Comparison of ENCODE assay signal across 10 cellular contexts in the genomic region with DNA sequence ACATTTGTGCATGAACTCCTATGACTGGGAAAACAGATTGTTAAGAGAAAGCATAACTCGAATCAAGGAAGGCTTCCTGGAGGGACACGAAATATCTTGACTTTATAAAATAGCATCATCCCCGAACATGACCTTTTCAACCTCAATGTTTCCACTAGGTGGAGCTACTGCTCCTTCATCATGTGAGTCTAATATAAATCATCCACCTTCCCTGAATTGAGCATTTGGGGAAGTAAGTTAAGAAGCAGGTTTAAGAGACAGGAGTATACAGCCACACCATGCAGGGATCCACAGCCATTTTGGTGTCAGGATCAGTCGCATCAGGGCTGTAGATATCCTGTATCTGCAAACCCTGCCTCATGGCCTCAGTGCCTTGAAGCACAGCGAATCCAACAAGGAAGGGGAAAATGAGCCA. TPM values are rescaled to one million over a fixed set of nuclear protein-coding genes. Genes with fewer than 3 reads are reported as not detected.
DNase-seq lines count a peak whose midpoint lies in the region; ATAC-seq, FAIRE-seq and TF ChIP-seq lines count a peak whose summit lies in the region.
"Not testable (repeated sequence)": the region's sequence is repeated elsewhere in the genome, so short reads cannot be mapped to it uniquely, and the experiment has no call there.
"Had no signal": no experiment of that assay in that cellular context is flagged by ENCODE, and none has a peak within 500 bp of the region (broad histone marks: within the 10 kb centered on the region; RNA-seq: fewer than 3 reads in every experiment).

No MANE protein-coding gene starts in this region.

- DNase-seq in ELR (ENCODE audit: low read depth) (peak; percentile 40), Peyer's patch (peak in 1 of 3 donors; percentile 39), activated gamma-delta T cell treated with Interleukin-2 at 50 U/mL for 16 hours (peak; percentile 20)
- DNase-seq in LNCaP clone FGC (ENCODE audit: low read depth); kidney; osteocyte (ENCODE audit: extremely low spot score, unreplicated experiment): not testable (repeated sequence)
- peak; percentile 28 to 39 (median 33) for DNase-seq in effector memory CD8-positive, alpha-beta T cell

- not testable (repeated sequence) for H3K4me3 ChIP-seq in LNCaP clone FGC (ENCODE audit: low read depth, low read length); Peyer's patch; kidney (ENCODE audit: low read length in 2 of 2)

- H3K4me3 Mint-ChIP-seq in effector memory CD8-positive, alpha-beta T cell; osteocyte (ENCODE audit: unreplicated experiment): not testable (repeated sequence)

- H3K36me3 Mint-ChIP-seq in effector memory CD8-positive, alpha-beta T cell (ENCODE audit: insufficient read depth); osteocyte (ENCODE audit: unreplicated experiment): not testable (repeated sequence)

- intact Hi-C loops in kidney (cut with DNase I), result not testable (repeated sequence)

- not testable (repeated sequence) for H3K27ac ChIP-seq in Peyer's patch; kidney (ENCODE audit: low read depth in 2 of 2, low read length in 2 of 2)

- H3K36me3 ChIP-seq in Peyer's patch; kidney (ENCODE audit: control insufficient read depth in 1 of 2, insufficient read depth in 2 of 2, low read length in 2 of 2): not testable (repeated sequence)

- H3K4me1 Mint-ChIP-seq in effector memory CD8-positive, alpha-beta T cell (ENCODE audit: low read depth in 2 of 2); osteocyte (ENCODE audit: unreplicated experiment): not testable (repeated sequence)

- H3K27me3 ChIP-seq in Peyer's patch, result not testable (repeated sequence)

- H3K27ac Mint-ChIP-seq in effector memory CD8-positive, alpha-beta T cell; osteocyte (ENCODE audit: unreplicated experiment): not testable (repeated sequence)

- H3K4me1 ChIP-seq in Peyer's patch; kidney (ENCODE audit: control insufficient read depth in 1 of 2, insufficient read depth in 1 of 2, low read depth in 1 of 2, low read length in 2 of 2): not testable (repeated sequence)

- not testable (repeated sequence) for TF ChIP-seq POLR2A in Peyer's patch (IDR thresholded peaks at IDR 0.05)

- ATAC-seq in effector memory CD8-positive, alpha-beta T cell (replicated peaks), result peak; percentile 73

- peak; percentile 64 for FAIRE-seq in kidney (lab: Jason Lieb, UNC)

- H3K27me3 Mint-ChIP-seq in effector memory CD8-positive, alpha-beta T cell, result peaks cover 7 to 17% of the 10 kb centered on the region in 2 donors
- peaks cover 52% of the 10 kb centered on the region for H3K27me3 Mint-ChIP-seq in osteocyte (ENCODE audit: unreplicated experiment)

- not testable (repeated sequence) for H3K9me3 ChIP-seq in Peyer's patch; kidney (ENCODE audit: control insufficient read depth in 1 of 2, low read length in 2 of 2)

- not testable (repeated sequence) for H3K9ac ChIP-seq in kidney (ENCODE audit: low read length in 2 of 2)

- not testable (repeated sequence) for H3K9me3 Mint-ChIP-seq in effector memory CD8-positive, alpha-beta T cell; osteocyte (ENCODE audit: unreplicated experiment)

- TF ChIP-seq CTCF in LNCaP clone FGC (IDR thresholded peaks at IDR 0.05; ENCODE audit: control insufficient read depth, extremely low read depth, insufficient read depth), result peak; percentile 44
- peak; percentile 21 to 46 (median 35) for TF ChIP-seq CTCF in Peyer's patch (IDR thresholded peaks at IDR 0.05)
- TF ChIP-seq CTCF in kidney (IDR thresholded peaks at IDR 0.05; ENCODE audit: borderline replicate concordance, extremely low read depth, insufficient read depth), result not testable (repeated sequence)
- TF ChIP-seq CTCF in osteocyte (IDR thresholded peaks at IDR 0.05), result peak; percentile 56

RNA-seq across cellular contexts. Expression of a gene that starts 7.3 kb away (rescaled TPM):
- total RNA-seq in Peyer's patch, result not detected
- total RNA-seq in kidney, result not detected
- not detected for polyA plus RNA-seq in kidney (ENCODE audit: insufficient read depth, low read depth, low replicate concordance)
- total RNA-seq in osteocyte, result not detected in 2 replicates
- total RNA-seq: mammary epithelial cell, renal cortical epithelial cell, testis had no signal
- polyA plus RNA-seq: mammary epithelial cell had no signal

RNA-seq across cellular contexts. Expression of a gene that starts 7.4 kb away (rescaled TPM):
- total RNA-seq in Peyer's patch (not detected), kidney (not detected), osteocyte (not detected in 2 replicates)
- not detected for polyA plus RNA-seq in kidney (ENCODE audit: insufficient read depth, low read depth, low replicate concordance)
- total RNA-seq: mammary epithelial cell, renal cortical epithelial cell had no signal
- polyA plus RNA-seq: mammary epithelial cell had no signal

RNA-seq across cellular contexts. Expression of a gene that starts 14.8 kb away (rescaled TPM):
- total RNA-seq in Peyer's patch, result not detected
- total RNA-seq in kidney, result not detected
- polyA plus RNA-seq in kidney (ENCODE audit: insufficient read depth, low read depth, low replicate concordance), result not detected
- not detected in 2 replicates for total RNA-seq in osteocyte
- total RNA-seq: mammary epithelial cell, renal cortical epithelial cell had no signal
- polyA plus RNA-seq: mammary epithelial cell had no signal

RNA-seq across cellular contexts. Expression of a gene that starts 22.1 kb away (rescaled TPM):
- total RNA-seq in Peyer's patch (not detected), kidney (not detected), osteocyte (not detected in 2 replicates)
- not detected for polyA plus RNA-seq in kidney (ENCODE audit: insufficient read depth, low read depth, low replicate concordance)
- total RNA-seq: mammary epithelial cell, renal cortical epithelial cell had no signal
- polyA plus RNA-seq: mammary epithelial cell had no signal

RNA-seq across cellular contexts. Expression of a gene that starts 28.3 kb away (rescaled TPM):
- total RNA-seq in Peyer's patch (10 to 100 TPM in 1 of 4 donors, 1 to 10 TPM in 2, not detected in 1; 2.4 to 44.6 (median 4.4) TPM), kidney (11.4 TPM), osteocyte (not detected in 2 replicates)
- 5.2 TPM for polyA plus RNA-seq in kidney (ENCODE audit: insufficient read depth, low read depth, low replicate concordance)
- total RNA-seq: renal cortical epithelial cell had no signal
